In genomic region chr18:79575891-79576685, GRCh38 we compare ENCODE assay signal across 8 cellular contexts.
DNase-seq lines count a peak whose midpoint lies in the region; ATAC-seq and TF ChIP-seq lines count a peak whose summit lies in the region.

No MANE protein-coding gene starts in this region.

- peaks cover 16% of the 10 kb centered on the region for H3K9me3 Mint-ChIP-seq in activated CD4-positive, alpha-beta T cell treated with anti-CD3 and anti-CD28 coated beads, Interleukin-2, amount 10 ng/mL, durations not matched to agents 7 days and 5 days

- no peak overlapping the region for H3K4me3 Mint-ChIP-seq in activated CD4-positive, alpha-beta T cell treated with anti-CD3 and anti-CD28 coated beads, Interleukin-2, amount 10 ng/mL, durations not matched to agents 7 days and 5 days

- peaks cover 17% of the 10 kb centered on the region for H3K4me1 ChIP-seq in lower lobe of right lung
- H3K4me1 ChIP-seq in colonic mucosa = no peaks in the 10 kb centered on the region

- peaks cover 17% of the 10 kb centered on the region for H3K36me3 Mint-ChIP-seq in activated CD4-positive, alpha-beta T cell treated with anti-CD3 and anti-CD28 coated beads, Interleukin-2, amount 10 ng/mL, durations not matched to agents 7 days and 5 days (ENCODE audit: low read depth)

- H3K27me3 ChIP-seq in lower lobe of right lung (ENCODE audit: low read depth) (no peaks in the 10 kb centered on the region), colonic mucosa (no peaks in the 10 kb centered on the region)

- CTCF ChIA-PET in GM10248 (lab: Yijun Ruan, JAX) = interaction anchor here (2.6 kb wide), 1 partner anchor 195 kb away, joined by 7 read pairs; no protein-coding TSS in a partner anchor
- CTCF ChIA-PET in activated CD4-positive, alpha-beta T cell treated with anti-CD3 and anti-CD28 coated beads, Interleukin-2, amount 10 ng/mL, durations not matched to agents 7 days and 5 days (lab: Charles Lee) = no interaction called here

- H3K4me3 ChIP-seq in choroid plexus epithelial cell (ENCODE audit: low read depth, low read length) = no peak overlapping the region
- H3K4me3 ChIP-seq in lower lobe of right lung = no peak overlapping the region
- H3K4me3 ChIP-seq in colonic mucosa = no peak overlapping the region

- POLR2A ChIA-PET in GM10248 (lab: Yijun Ruan, JAX) = no interaction called here
- POLR2A ChIA-PET in activated CD4-positive, alpha-beta T cell treated with anti-CD3 and anti-CD28 coated beads, Interleukin-2, amount 10 ng/mL, durations not matched to agents 7 days and 5 days (lab: Charles Lee) = no interaction called here

- ATAC-seq in lower lobe of right lung = peak; percentile 41 to 51
- ATAC-seq in HG03432 (IDR thresholded peaks at IDR 0.05; ENCODE audit: unreplicated experiment) = no peak

- peaks cover 15% of the 10 kb centered on the region for H3K4me1 Mint-ChIP-seq in activated CD4-positive, alpha-beta T cell treated with anti-CD3 and anti-CD28 coated beads, Interleukin-2, amount 10 ng/mL, durations not matched to agents 7 days and 5 days

- H3K27ac Mint-ChIP-seq in activated CD4-positive, alpha-beta T cell treated with anti-CD3 and anti-CD28 coated beads, Interleukin-2, amount 10 ng/mL, durations not matched to agents 7 days and 5 days = no peak overlapping the region

- H3K9me3 ChIP-seq in lower lobe of right lung (peaks cover 24% of the 10 kb centered on the region), colonic mucosa (no peaks in the 10 kb centered on the region)

- H3K27me3 Mint-ChIP-seq in activated CD4-positive, alpha-beta T cell treated with anti-CD3 and anti-CD28 coated beads, Interleukin-2, amount 10 ng/mL, durations not matched to agents 7 days and 5 days = no peaks in the 10 kb centered on the region

- H3K36me3 ChIP-seq in lower lobe of right lung = no peaks in the 10 kb centered on the region
- H3K36me3 ChIP-seq in colonic mucosa = no peaks in the 10 kb centered on the region

- H3K9ac ChIP-seq in colonic mucosa (ENCODE audit: low read depth in 2 of 2, low read length in 2 of 2) = peak overlapping the region in 1 of 2 donors; percentile 0

- intact Hi-C loops in lower lobe of right lung (cut with DNase I) (no loop called here), colonic mucosa (cut with DNase I) (no loop called here)

- DNase-seq in AG09319 (ENCODE audit: extremely low read depth, low read depth) (peak; percentile 19), NCI-H1105 (lab: John Stamatoyannopoulos, UW) (peak; percentile 45), choroid plexus epithelial cell (ENCODE audit: low read depth) (peak; percentile 78), lower lobe of right lung (peak; percentile 42), colonic mucosa (no peak), GM10248 (ENCODE audit: extremely low spot score) (no peak)
- no peak for DNase-seq in activated CD4-positive, alpha-beta T cell treated with anti-CD3 and anti-CD28 coated beads, Interleukin-2, amount 10 ng/mL, durations not matched to agents 7 days and 5 days

- TF ChIP-seq CTCF in AG09319 (IDR thresholded peaks at IDR 0.05; ENCODE audit: low read depth, low read length) (no peak), choroid plexus epithelial cell (conservative IDR thresholded peaks at IDR 0.05; ENCODE audit: low read depth, low read length) (peak; percentile 20), lower lobe of right lung (IDR thresholded peaks at IDR 0.05) (no peak), colonic mucosa (IDR thresholded peaks at IDR 0.05) (no peak), GM10248 (IDR thresholded peaks at IDR 0.05; ENCODE audit: control extremely low read depth, extremely low read depth, low read depth, missing control alignments) (no peak)

- H3K27ac ChIP-seq in lower lobe of right lung = peak overlapping the region; percentile 48
- no peak overlapping the region for H3K27ac ChIP-seq in colonic mucosa

Comparison
In these comparisons a context has a peak if more than half of its experiments do, and no peak if none do; other contexts are left out.
1. DNase-seq: peak in AG09319 (single experiment), NCI-H1105 (single experiment), choroid plexus epithelial cell (single experiment) and lower lobe of right lung (single experiment); none in colonic mucosa (single experiment), GM10248 (single experiment) and activated CD4-positive, alpha-beta T cell treated with anti-CD3 and anti-CD28 coated beads, Interleukin-2, amount 10 ng/mL, durations not matched to agents 7 days and 5 days (single experiment).